12 cellular contexts compared by ENCODE assay signal in genomic region chr15:92429378-92430066, GRCh38. TPM values are rescaled to one million over a fixed set of nuclear protein-coding genes. Genes with fewer than 3 reads are reported as not detected.
A peak's percentile ranks its signal among the peaks of the same experiment; 100 is the strongest.
DNase-seq lines count a peak whose midpoint lies in the region; ATAC-seq, FAIRE-seq and TF ChIP-seq lines count a peak whose summit lies in the region.
"Had no signal": no experiment of that assay in that cellular context is flagged by ENCODE, and none has a peak within 500 bp of the region (broad histone marks: within the 10 kb centered on the region; RNA-seq: fewer than 3 reads in every experiment).

No MANE protein-coding gene starts in this region.

- no peaks in the 10 kb centered on the region for H3K27me3 Mint-ChIP-seq in WTC11 (ENCODE audit: low read depth)

- H3K4me3 ChIP-seq in BE2C (ENCODE audit: low read depth, low read length): peak overlapping the region; percentile 27
- H3K4me3 ChIP-seq in HUES6 (ENCODE audit: low read depth, low read length): no peak overlapping the region
- no peak overlapping the region for H3K4me3 ChIP-seq in lower lobe of right lung

- 0 out of 2 replicates have a peak overlapping the region, but pooled peaks have one; percentile 46 for H3K27ac Mint-ChIP-seq in WTC11
- H3K27ac Mint-ChIP-seq: effector memory CD8-positive, alpha-beta T cell had no signal

- H3K9ac ChIP-seq in HUES6 (ENCODE audit: low read length): peak overlapping the region; percentile 8

- no peak overlapping the region for H3K4me3 Mint-ChIP-seq in WTC11
- H3K4me3 Mint-ChIP-seq: effector memory CD8-positive, alpha-beta T cell had no signal

- ATAC-seq in WTC11 (peak; percentile 37), left colon (no peak), lower lobe of right lung (no peak), HG03039 (IDR thresholded peaks at IDR 0.05; ENCODE audit: unreplicated experiment) (no peak)
- ATAC-seq: effector memory CD8-positive, alpha-beta T cell had no signal

- H3K36me3 Mint-ChIP-seq in WTC11: no peaks in the 10 kb centered on the region

- H3K4me1 Mint-ChIP-seq in WTC11: peaks cover 26% of the 10 kb centered on the region

- peaks cover 10% of the 10 kb centered on the region; the same call in 1 of the 2 replicates for H3K36me3 ChIP-seq in BE2C
- H3K36me3 ChIP-seq in HUES6 (ENCODE audit: control insufficient read depth, insufficient read depth, low read length): peaks cover 8% of the 10 kb centered on the region; the same call in 1 of the 2 replicates
- H3K36me3 ChIP-seq in lower lobe of right lung: no peaks in the 10 kb centered on the region

- CTCF ChIA-PET in WTC11 (lab: Charles Lee): interaction anchor here (1.0 to 1.9 kb wide), 2 partner anchors 11 to 38 kb away, joined by 4 to 6 read pairs; no protein-coding TSS in a partner anchor

- POLR2A ChIA-PET in WTC11 (lab: Charles Lee): no interaction called here

- no peak for TF ChIP-seq CTCF in BE2C (IDR thresholded peaks at IDR 0.05; ENCODE audit: low read depth, low read length)
- no peak for TF ChIP-seq CTCF in WTC11 (IDR thresholded peaks at IDR 0.05)
- TF ChIP-seq CTCF in lower lobe of right lung (IDR thresholded peaks at IDR 0.05): no peak

- intact Hi-C loops in left colon (cut with DNase I, micrococcal nuclease) (no loop called here), lower lobe of right lung (cut with DNase I) (no loop called here)

- no peak for FAIRE-seq in GM19239 (lab: Jason Lieb, UNC)

- peaks cover 28% of the 10 kb centered on the region for H3K4me1 ChIP-seq in BE2C
- H3K4me1 ChIP-seq in HUES6 (ENCODE audit: control insufficient read depth, insufficient read depth, low read length): peaks cover 22% of the 10 kb centered on the region
- H3K4me1 ChIP-seq in lower lobe of right lung: no peaks in the 10 kb centered on the region

- H3K27me3 ChIP-seq in BE2C (no peaks in the 10 kb centered on the region), HUES6 (ENCODE audit: control insufficient read depth, insufficient read depth, low read length) (no peaks in the 10 kb centered on the region; the same call in 1 of the 2 replicates), lower lobe of right lung (ENCODE audit: low read depth) (peaks cover 8% of the 10 kb centered on the region)

- H3K9me3 ChIP-seq in BE2C (no peaks in the 10 kb centered on the region), HUES6 (ENCODE audit: control insufficient read depth, insufficient read depth, low read depth, low read length) (no peaks in the 10 kb centered on the region), lower lobe of right lung (no peaks in the 10 kb centered on the region)

- peak overlapping the region; percentile 53; the same call in 1 of the 2 replicates for H3K27ac ChIP-seq in HUES6 (ENCODE audit: low read depth, low read length)
- no peak overlapping the region for H3K27ac ChIP-seq in lower lobe of right lung
- H3K27ac ChIP-seq: HL-60 had no signal

- DNase-seq in BE2C (peak; percentile 78), WTC11 (ENCODE audit: low spot score) (peak; percentile 50), inferior parietal cortex (ENCODE audit: extremely low spot score) (peak; percentile 11), GM19239 (ENCODE audit: insufficient read length, low spot score) (no peak), left colon (no peak), lower lobe of right lung (no peak)
- DNase-seq: activated CD8-positive, alpha-beta memory T cell treated with anti-CD3 and anti-CD28 coated beads, Interleukin-2, amount 50 U/mL, for 4 hours; effector memory CD8-positive, alpha-beta T cell; stimulated activated CD4-positive, alpha-beta T cell treated with anti-CD3 and anti-CD28 coated beads, Interleukin-4, amount 100 ng/mL, for 24 hours had no signal

- no peaks in the 10 kb centered on the region for H3K9me3 Mint-ChIP-seq in WTC11
- H3K9me3 Mint-ChIP-seq: effector memory CD8-positive, alpha-beta T cell had no signal

TF ChIP-seq in WTC11, 78 proteins besides CTCF, POLR2A, EP300 and RAD21:
- TF ChIP-seq NR3C1 (CRISPR knock-in tag; conservative IDR thresholded peaks at IDR 0.05; ENCODE audit: low read depth) (no peak), ATF2 (CRISPR knock-in tag; IDR thresholded peaks at IDR 0.05; ENCODE audit: borderline replicate concordance, low read depth) (no peak), PRRX2 (CRISPR knock-in tag; IDR thresholded peaks at IDR 0.05) (no peak), SP1 (CRISPR knock-in tag; conservative IDR thresholded peaks at IDR 0.05) (no peak), MAX (CRISPR knock-in tag; IDR thresholded peaks at IDR 0.05) (peak; percentile 18; the same call in 1 of the 2 replicates), HMGA2 (CRISPR knock-in tag; IDR thresholded peaks at IDR 0.05) (no peak), TCF7 (CRISPR knock-in tag; IDR thresholded peaks at IDR 0.05; ENCODE audit: low read depth) (no peak), MXD4 (CRISPR knock-in tag; IDR thresholded peaks at IDR 0.05; ENCODE audit: borderline replicate concordance) (no peak), SMAD3 (CRISPR knock-in tag; IDR thresholded peaks at IDR 0.05; ENCODE audit: borderline replicate concordance) (no peak), NR1H2 (CRISPR knock-in tag; IDR thresholded peaks at IDR 0.05) (no peak), NFE2L1 (CRISPR knock-in tag; IDR thresholded peaks at IDR 0.05) (peak; percentile 55; the same call in 1 of the 2 replicates), ZNF121 (CRISPR knock-in tag; IDR thresholded peaks at IDR 0.05) (no peak)

RNA-seq across cellular contexts. Expression of gene ST8SIA2, which starts 35.8 kb away (rescaled TPM):
- polyA plus RNA-seq in BE2C (2012; ENCODE audit: insufficient read depth, insufficient read length, low read depth): 9.6 TPM
- total RNA-seq in WTC11 (2021) (1.8 to 2.9 TPM (median 2.2 TPM) in 3 replicates), left colon (under 1 TPM; 0.73 to 0.81 TPM), lower lobe of right lung (not detected)

Comparison
In these comparisons a context has a peak if more than half of its experiments do, and no peak if none do; other contexts are left out.
1. DNase-seq: peak in BE2C (single experiment), WTC11 (single experiment) and inferior parietal cortex (single experiment); none in GM19239 (single experiment), left colon (0 of 2) and lower lobe of right lung (single experiment).